Comparison of ENCODE assay signal across 13 cellular contexts in the genomic region with DNA sequence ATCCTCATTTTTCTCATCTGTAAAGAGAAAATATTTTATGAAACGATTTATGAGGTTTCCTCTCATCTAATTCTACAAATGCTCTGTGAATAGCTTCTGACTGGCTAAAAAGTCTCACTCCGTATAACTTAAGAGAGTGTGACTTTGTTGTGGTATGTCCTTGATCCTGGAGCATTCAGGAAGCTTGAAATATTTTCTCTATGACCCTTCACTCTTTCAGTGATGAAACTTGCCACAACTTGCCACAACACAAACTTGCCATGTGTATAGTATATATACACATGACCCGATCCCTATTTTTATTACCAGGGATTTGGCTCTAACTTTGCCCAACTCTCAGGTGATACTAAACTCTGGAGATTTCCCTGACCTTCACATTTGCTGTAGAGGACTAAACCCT.
"Had no signal": no experiment of that assay in that cellular context is flagged by ENCODE, and none has a peak within 500 bp of the region (broad histone marks: within the 10 kb centered on the region; RNA-seq: fewer than 3 reads in every experiment).

No MANE protein-coding gene starts in this region.

- H3K4me3 ChIP-seq: mucosa of descending colon, upper lobe of right lung had no signal

- ATAC-seq: activated CD4-positive, CD25-positive, alpha-beta regulatory T cell treated with anti-CD3 and anti-CD28 coated beads, Interleukin-2, amount 50 U/mL, for 24 hours; activated T-cell treated with anti-CD3 and anti-CD28 coated beads, Interleukin-2, amount 50 U/mL, for 4 hours; mucosa of descending colon; naive thymus-derived CD8-positive, alpha-beta T cell; right cardiac atrium; stimulated activated naive B cell treated with anti-CD40 and anti-IgM and Interleukin-4, amounts not matched to agents 10 μg/mL and 1 μg/mL and 100 μg/mL, for 72 hours had no signal

- H3K4me1 ChIP-seq: upper lobe of right lung had no signal

- H3K36me3 ChIP-seq: upper lobe of right lung had no signal

- H3K27ac ChIP-seq: upper lobe of right lung had no signal

- H3K27me3 ChIP-seq: upper lobe of right lung had no signal

- DNase-seq: activated CD4-positive, alpha-beta T cell treated with anti-CD3 and anti-CD28 coated beads, Interleukin-2, amount 50 U/mL, for 48 hours; activated effector memory CD4-positive, alpha-beta T cell treated with anti-CD3 and anti-CD28 coated beads, Interleukin-2, amount 50 U/mL, for 16 hours; activated T-cell treated with anti-CD3 and anti-CD28 coated beads, Interleukin-2, amount 50 U/mL, for 4 hours; anterior cingulate cortex; hippocampal formation; mucosa of descending colon; naive thymus-derived CD8-positive, alpha-beta T cell; right cardiac atrium; stimulated activated CD4-positive, alpha-beta T cell treated with anti-CD3 and anti-CD28 coated beads, Interleukin-1b, Interleukin-23, amount 100 ng/mL, for 48 hours; stimulated activated naive B cell treated with anti-CD40 and anti-IgM and Interleukin-4, amounts not matched to agents 10 μg/mL and 1 μg/mL and 100 μg/mL, for 72 hours; SW 1271; upper lobe of right lung had no signal

- H3K9me3 ChIP-seq: mucosa of descending colon, upper lobe of right lung had no signal
